In genomic region chr16:14086477-14086876, GRCh38 we compare ENCODE assay signal across 14 cellular contexts. TPM values are rescaled to one million over a fixed set of nuclear protein-coding genes. Genes with fewer than 3 reads are reported as not detected.
DNase-seq lines count a peak whose midpoint lies in the region; ATAC-seq, FAIRE-seq and TF ChIP-seq lines count a peak whose summit lies in the region.
"Had no signal": no experiment of that assay in that cellular context is flagged by ENCODE, and none has a peak within 500 bp of the region (broad histone marks: within the 10 kb centered on the region; RNA-seq: fewer than 3 reads in every experiment).

No MANE protein-coding gene starts in this region.

- no peak for FAIRE-seq in HepG2 (lab: Jason Lieb, UNC)
- peak; percentile 82 for FAIRE-seq in endometrium (lab: Jason Lieb, UNC)

- TF ChIP-seq POLR2A in HepG2 (IDR thresholded peaks at IDR 0.05; ENCODE audit: insufficient read depth in 1 of 2, low read depth in 2 of 2, low read length in 2 of 2), result no peak
- no peak for TF ChIP-seq POLR2A in right lobe of liver (IDR thresholded peaks at IDR 0.05)

- H3K27ac ChIP-seq in HepG2 (ENCODE audit: extremely low read length, insufficient read depth, low read length) (no peak overlapping the region), right lobe of liver (no peak overlapping the region)
- H3K27ac ChIP-seq: BLaER1 had no signal

- CTCF ChIA-PET in HepG2 (lab: Yijun Ruan, JAX; ENCODE audit: low intra/inter-chr PET ratio, low total read pairs), result no interaction called here

- DNase-seq in HepG2 (ENCODE audit: low spot score) (no peak), right lobe of liver (no peak), NCI-H2081 treated with DMSO at 0.1 percent for 48 hours (lab: John Stamatoyannopoulos, UW) (no peak), NCI-H1417 (lab: John Stamatoyannopoulos, UW) (no peak)
- DNase-seq in activated T-cell treated with anti-CD3 and anti-CD28 coated beads, Interleukin-2, amount 50 U/mL, for 48 hours, result no peak
- DNase-seq: CD4-positive, alpha-beta memory T cell; DMS153; DMS79; GDM1; H9 had no signal

- no peak overlapping the region for H3K9ac ChIP-seq in HepG2 (ENCODE audit: insufficient read depth, low read depth, low read length)
- H3K9ac ChIP-seq: BLaER1 had no signal

- intact Hi-C loops in HepG2 (cut with micrococcal nuclease; ENCODE audit: unreplicated experiment) (no loop called here), right lobe of liver (cut with DNase I) (no loop called here)

- TF ChIP-seq EP300 in HepG2 (IDR thresholded peaks at IDR 0.05; ENCODE audit: low read depth in 2 of 2, low read length in 2 of 2), result no peak
- no peak for TF ChIP-seq EP300 in HepG2 (CRISPR knock-in tag; IDR thresholded peaks at IDR 0.05; ENCODE audit: borderline replicate concordance)

- H3K4me3 ChIP-seq in HepG2 (replicated peaks in 1 of 3; ENCODE audit: insufficient read depth in 1 of 3, low read depth in 2 of 3, low read length in 3 of 3) (no peak overlapping the region), right lobe of liver (no peak overlapping the region)
- H3K4me3 ChIP-seq: BLaER1 had no signal

- TF ChIP-seq CTCF in HepG2 (CRISPR knock-in tag; IDR thresholded peaks at IDR 0.05) (no peak), right lobe of liver (IDR thresholded peaks at IDR 0.05) (no peak), nephron (IDR thresholded peaks at IDR 0.05; ENCODE audit: unreplicated experiment in 3 of 3) (no peak)

- in situ Hi-C loops in HepG2 (cut with HindIII; ENCODE audit: extremely low pct_ligation_motif_present, low pct_unique_long_range_greater_than_20kb), result no loop called here

- no peaks in the 10 kb centered on the region for H3K27me3 Mint-ChIP-seq in nephron (ENCODE audit: low read depth)
- H3K27me3 Mint-ChIP-seq: CD4-positive, alpha-beta memory T cell had no signal

- H3K9me3 ChIP-seq in HepG2 (ENCODE audit: low read length), result no peaks in the 10 kb centered on the region
- no peaks in the 10 kb centered on the region for H3K9me3 ChIP-seq in right lobe of liver
- H3K9me3 ChIP-seq: BLaER1 had no signal

- BruUV-seq in HepG2 (replicated peaks; lab: Mats Ljungman, UMichigan), result no TSS peak

- peaks cover 42% of the 10 kb centered on the region for H3K4me1 Mint-ChIP-seq in nephron

- TF ChIP-seq RAD21 in HepG2 (CRISPR knock-in tag; IDR thresholded peaks at IDR 0.05), result no peak

- peak overlapping the region; percentile 61 to 86 (median 77) for H3K27ac Mint-ChIP-seq in nephron
- H3K27ac Mint-ChIP-seq: CD14-positive monocyte; CD4-positive, alpha-beta memory T cell had no signal

- peaks cover 46% of the 10 kb centered on the region for H3K79me2 ChIP-seq in HepG2 (ENCODE audit: insufficient read depth, low read length)

- H3K36me3 ChIP-seq in HepG2 (replicated peaks in 1 of 2; ENCODE audit: control insufficient read depth in 1 of 2, insufficient read depth in 2 of 2, low read length in 2 of 2) (peaks cover 9 to 17% of the 10 kb centered on the region in 2 experiments; a peak in 2 of 5 replicates), right lobe of liver (no peaks in the 10 kb centered on the region)

- ATAC-seq in HepG2, result no peak
- no peak for ATAC-seq in right lobe of liver

- H3K4me1 ChIP-seq in HepG2 (ENCODE audit: insufficient read depth, low read length), result peaks cover 32% of the 10 kb centered on the region
- H3K4me1 ChIP-seq in right lobe of liver, result peaks cover 0 to 26% (median 0%) of the 10 kb centered on the region in 4 donors

- H2AFZ ChIP-seq in HepG2 (ENCODE audit: low read length), result no peak overlapping the region

- H3K9me3 Mint-ChIP-seq in nephron, result no peaks in the 10 kb centered on the region
- H3K9me3 Mint-ChIP-seq: CD14-positive monocyte; CD4-positive, alpha-beta memory T cell; H9 had no signal

- H3K27me3 ChIP-seq in HepG2 (ENCODE audit: control insufficient read depth in 1 of 2, insufficient read depth in 2 of 2, low read length in 2 of 2) (no peaks in the 10 kb centered on the region), right lobe of liver (no peaks in the 10 kb centered on the region)
- H3K27me3 ChIP-seq: BLaER1 had no signal

- WGBS in HepG2 (ENCODE audit: low lambda C conversion rate), result 99% methylated on average over 1 of the region's 1 CpG
- WGBS in right lobe of liver (ENCODE audit: insufficient coverage, low coverage, low lambda C conversion rate, missing lambda C conversion rate), result 59% methylated on average over 1 of the region's 1 CpG

- no peak overlapping the region for H3K4me2 ChIP-seq in HepG2 (ENCODE audit: low read depth, low read length)
- H3K4me2 ChIP-seq: BLaER1 had no signal

- POLR2A ChIA-PET in HepG2 (lab: Yijun Ruan, JAX), result interaction anchor here (0.5 to 1.0 kb wide), 4 partner anchors 16 to 465 kb away, joined by 3 read pairs; partner anchors contain the start of gene ERCC4

- H3K36me3 Mint-ChIP-seq in nephron (ENCODE audit: low read depth), result peaks cover 57% of the 10 kb centered on the region

- no peak overlapping the region for H3K4me3 Mint-ChIP-seq in nephron
- H3K4me3 Mint-ChIP-seq: CD14-positive monocyte; CD4-positive, alpha-beta memory T cell; H9 had no signal

- H4K20me1 ChIP-seq in HepG2 (ENCODE audit: insufficient read depth, low read length), result no peaks in the 10 kb centered on the region

TF ChIP-seq in HepG2, 621 proteins besides CTCF, POLR2A, EP300 and RAD21:
- TF ChIP-seq MAFK (conservative IDR thresholded peaks at IDR 0.05 in 1 of 2, IDR thresholded peaks at IDR 0.05 in 1 of 2; ENCODE audit: low read length in 2 of 2) (peak; percentile 63 to 84; a peak in 3 of 4 replicates), MAFF (IDR thresholded peaks at IDR 0.05; ENCODE audit: low read depth, low read length) (peak; percentile 75), TFDP1 (CRISPR knock-in tag; IDR thresholded peaks at IDR 0.05; ENCODE audit: borderline replicate concordance) (no peak), CENPT (CRISPR knock-in tag; IDR thresholded peaks at IDR 0.05; ENCODE audit: low read depth) (no peak)
- TF ChIP-seq, protein P1, sequence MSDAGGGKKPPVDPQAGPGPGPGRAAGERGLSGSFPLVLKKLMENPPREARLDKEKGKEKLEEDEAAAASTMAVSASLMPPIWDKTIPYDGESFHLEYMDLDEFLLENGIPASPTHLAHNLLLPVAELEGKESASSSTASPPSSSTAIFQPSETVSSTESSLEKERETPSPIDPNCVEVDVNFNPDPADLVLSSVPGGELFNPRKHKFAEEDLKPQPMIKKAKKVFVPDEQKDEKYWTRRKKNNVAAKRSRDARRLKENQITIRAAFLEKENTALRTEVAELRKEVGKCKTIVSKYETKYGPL (CRISPR knock-in tag; IDR thresholded peaks at IDR 0.05), result no peak

RNA-seq across cellular contexts. Expression of gene MRTFB, which starts 15.4 kb away (rescaled TPM):
- total RNA-seq in HepG2 (2016; rRNA removed; fragmentation: Illumina TruSeq; extraction: Trizol) (11.4 and 17.3 TPM in 2 replicates), right lobe of liver (10 to 100 TPM; 15.7 to 23.9 (median 18.6) TPM)
- total RNA-seq in HepG2 (2016; cell fraction: cytosol; rRNA removed; fragmentation: Illumina TruSeq; extraction: Trizol; ENCODE audit: low read depth), result 4.2 and 4.8 TPM in 2 replicates
- 10.8 and 15.0 TPM in 2 replicates for total RNA-seq in HepG2 (2016; cell fraction: insoluble cytoplasmic fraction; rRNA removed; fragmentation: Illumina TruSeq; extraction: Trizol)
- 7.1 and 8.5 TPM in 2 replicates for total RNA-seq in HepG2 (2016; cell fraction: membrane; rRNA removed; fragmentation: Illumina TruSeq; extraction: Trizol)
- 40.5 and 44.5 TPM in 2 replicates for total RNA-seq in HepG2 (2016; cell fraction: nucleus; rRNA removed; fragmentation: Illumina TruSeq; extraction: Trizol)
- polyA plus RNA-seq in HepG2 (2011; rRNA removed), result 13.1 and 14.0 TPM in 2 replicates
- polyA plus RNA-seq in HepG2 (2011; cell fraction: cytosol; rRNA removed), result 8.5 and 10.2 TPM in 2 replicates
- 39.1 and 43.0 TPM in 2 replicates for polyA plus RNA-seq in HepG2 (2011; cell fraction: nucleus; rRNA removed)
- 13.9 and 15.8 TPM in 2 replicates for polyA plus RNA-seq in HepG2 (2012)
- 1.2 and 1.9 TPM in 2 replicates for polyA plus RNA-seq in HepG2 (2016; cell fraction: cytosol; fragmentation: Illumina TruSeq; extraction: Trizol; ENCODE audit: low read depth)
- polyA plus RNA-seq in HepG2 (2016; cell fraction: insoluble cytoplasmic fraction; fragmentation: Illumina TruSeq; extraction: Trizol; ENCODE audit: low read depth), result 14.8 and 15.2 TPM in 2 replicates
- 2.1 and 2.5 TPM in 2 replicates for polyA plus RNA-seq in HepG2 (2016; cell fraction: membrane; fragmentation: Illumina TruSeq; extraction: Trizol; ENCODE audit: low read depth)
- 23.7 and 31.6 TPM in 2 replicates for polyA plus RNA-seq in HepG2 (2016; cell fraction: nucleus; fragmentation: Illumina TruSeq; extraction: Trizol; ENCODE audit: insufficient read depth, low read depth)
- 34.7 and 53.1 TPM in 2 replicates for polyA minus RNA-seq in HepG2 (2011; rRNA and poly(A)+ RNA removed; ENCODE audit: low replicate concordance)
- polyA minus RNA-seq in HepG2 (2011; cell fraction: cytosol; rRNA and poly(A)+ RNA removed), result 14.7 and 19.0 TPM in 2 replicates
- 94.1 and 111 TPM in 2 replicates for polyA minus RNA-seq in HepG2 (2011; cell fraction: nucleus; rRNA and poly(A)+ RNA removed)
